Comparison of ENCODE assay signal across 10 cellular contexts in the genomic region with DNA sequence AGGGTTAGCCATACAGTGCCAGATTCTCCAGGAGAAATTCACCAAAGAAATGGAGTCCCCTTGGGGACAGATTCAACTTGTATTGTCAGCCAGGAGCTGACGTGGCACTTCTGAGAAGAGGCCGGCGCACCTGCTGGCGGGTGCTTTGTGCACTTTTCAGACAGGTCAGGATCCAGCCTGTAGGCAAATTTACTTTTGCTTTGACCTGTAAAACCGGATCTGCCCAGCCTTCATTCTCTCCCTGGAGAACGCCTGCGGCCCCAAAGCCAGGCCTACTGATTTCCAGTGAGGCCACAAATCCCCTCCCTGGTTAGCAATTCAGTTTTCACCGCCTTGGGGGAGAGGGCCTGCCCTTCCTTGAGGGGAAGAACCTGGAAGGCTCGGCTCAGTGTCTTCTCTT. TPM values are rescaled to one million over a fixed set of nuclear protein-coding genes. Genes with fewer than 3 reads are reported as not detected.
DNase-seq lines count a peak whose midpoint lies in the region; ATAC-seq and TF ChIP-seq lines count a peak whose summit lies in the region.
"Had no signal": no experiment of that assay in that cellular context is flagged by ENCODE, and none has a peak within 500 bp of the region (broad histone marks: within the 10 kb centered on the region; RNA-seq: fewer than 3 reads in every experiment).

No MANE protein-coding gene starts in this region.

- no peaks in the 10 kb centered on the region for H3K4me1 ChIP-seq in aorta (ENCODE audit: control insufficient read depth in 1 of 2, insufficient read depth in 2 of 2, low read length in 2 of 2)

- no peak overlapping the region for H3K27ac ChIP-seq in aorta (ENCODE audit: low read depth in 1 of 2, low read length in 2 of 2)
- H3K27ac ChIP-seq: SK-N-MC had no signal

- ATAC-seq in GM21526 (IDR thresholded peaks at IDR 0.05; ENCODE audit: low FRiP score, unreplicated experiment) (peak; percentile 53), aorta (ENCODE audit: low FRiP score) (no peak), HG03469 (IDR thresholded peaks at IDR 0.05; ENCODE audit: unreplicated experiment) (no peak)

- no peaks in the 10 kb centered on the region for H3K9me3 ChIP-seq in aorta (ENCODE audit: control insufficient read depth, low read length)

- WGBS in aorta, 2 donors = 82 to 87% methylated on average over 9 of the region's 9 CpGs

- no peak for TF ChIP-seq CTCF in GM10266 (IDR thresholded peaks at IDR 0.05; ENCODE audit: control insufficient read depth, insufficient read depth, low read depth, missing control alignments)

- intact Hi-C loops in aorta (cut with DNase I) = no loop called here

- no peak overlapping the region for H3K4me3 ChIP-seq in aorta (ENCODE audit: low read length in 2 of 2)
- H3K4me3 ChIP-seq: SK-N-MC had no signal

- DNase-seq in GM10266 (ENCODE audit: extremely low spot score) (peak; percentile 74), NCI-H146 treated with DMSO at 0.1 percent for 48 hours (lab: John Stamatoyannopoulos, UW; ENCODE audit: unreplicated experiment) (peak; percentile 88), kidney tubule cell (ENCODE audit: low spot score) (peak; percentile 47), activated gamma-delta T cell treated with Interleukin-2 at 50 U/mL for 16 hours (no peak), aorta (no peak), DMS 273 (lab: John Stamatoyannopoulos, UW; ENCODE audit: unreplicated experiment) (no peak)
- DNase-seq: stimulated activated CD4-positive, alpha-beta T cell treated with anti-CD3 and anti-CD28 coated beads, Interleukin-12 subunit alpha, Interleukin-12 subunit beta, amount 100 ng/mL, for 4 hours had no signal

- H3K36me3 ChIP-seq in aorta (ENCODE audit: control insufficient read depth in 1 of 2, insufficient read depth in 2 of 2, low read length in 1 of 2) = peaks cover 0 to 2% of the 10 kb centered on the region in 2 donors

- H3K27me3 ChIP-seq in aorta (ENCODE audit: control insufficient read depth in 1 of 2, insufficient read depth in 2 of 2, low read length in 1 of 2) = no peaks in the 10 kb centered on the region

RNA-seq across cellular contexts. Expression of a gene that starts 17.4 kb away (rescaled TPM):
- total RNA-seq in aorta = 10 to 100 TPM; 22.3 to 32.0 TPM
- 10 to 100 TPM; 23.3 to 24.6 TPM for polyA plus RNA-seq in aorta

Comparison
In these comparisons a context has a peak if more than half of its experiments do, and no peak if none do; other contexts are left out.
1. DNase-seq: peak in GM10266 (single experiment), NCI-H146 treated with DMSO at 0.1 percent for 48 hours (single experiment) and kidney tubule cell (single experiment); none in activated gamma-delta T cell treated with Interleukin-2 at 50 U/mL for 16 hours (single experiment), aorta (0 of 2) and DMS 273 (single experiment).